ENCODE assay signal across 28 cellular contexts in the genomic region with DNA sequence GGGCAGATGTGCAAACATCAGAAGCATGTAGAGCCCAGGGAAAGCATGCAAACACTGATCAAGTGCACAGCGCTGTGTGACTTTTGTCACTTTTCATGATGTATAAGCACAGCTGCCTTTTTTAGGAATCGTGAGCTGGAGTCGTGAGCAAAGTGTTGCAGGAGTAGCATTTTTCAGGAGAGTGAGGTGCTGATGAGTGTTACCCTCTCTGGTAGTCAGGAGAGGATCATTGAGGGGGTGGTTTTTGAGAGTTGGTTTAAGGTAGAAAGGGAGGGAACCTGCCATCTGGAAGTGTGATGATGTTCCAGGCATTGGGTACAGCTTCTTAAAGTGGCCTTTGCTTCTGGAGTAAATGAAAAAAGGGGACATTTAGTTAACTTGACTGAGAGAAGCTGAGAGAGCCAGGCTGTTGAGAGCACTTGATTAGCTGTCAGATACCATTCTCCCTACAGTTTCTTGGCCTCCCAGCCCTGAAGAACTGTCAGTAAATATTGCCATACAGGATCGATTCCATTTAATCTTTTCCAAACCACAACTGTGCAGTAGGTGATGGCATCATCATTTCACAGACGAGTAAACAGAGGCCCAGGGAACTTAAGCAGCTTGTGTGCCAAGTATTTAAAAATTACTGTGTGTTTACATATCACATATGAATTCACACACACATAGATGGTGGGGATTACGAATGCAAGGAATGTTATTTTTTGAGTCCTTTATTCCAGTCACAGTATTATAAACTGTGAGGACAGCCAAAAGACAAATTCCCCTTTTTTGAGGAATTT.
DNase-seq lines count a peak whose midpoint lies in the region; TF ChIP-seq lines count a peak whose summit lies in the region.
"Had no signal": no experiment of that assay in that cellular context is flagged by ENCODE, and none has a peak within 500 bp of the region (broad histone marks: within the 10 kb centered on the region; RNA-seq: fewer than 3 reads in every experiment).

No MANE protein-coding gene starts in this region.

- no peaks in the 10 kb centered on the region for H3K27me3 ChIP-seq in tibial artery
- H3K27me3 ChIP-seq: adrenal gland, brain microvascular endothelial cell, Peyer's patch, sigmoid colon, SJCRH30, thyroid gland had no signal

- peak overlapping the region; percentile 7 to 64 for H3K27ac ChIP-seq in tibial artery
- H3K27ac ChIP-seq: brain microvascular endothelial cell, left ventricle myocardium inferior, Peyer's patch, sigmoid colon, SJCRH30 had no signal

- peak; percentile 2 for DNase-seq in NCI-H510A treated with DMSO at 0.1 percent for 48 hours (lab: John Stamatoyannopoulos, UW)
- no peak for DNase-seq in NCI-H510A (lab: John Stamatoyannopoulos, UW)
- peak; percentile 15 to 29 for DNase-seq in SHP77 (lab: John Stamatoyannopoulos, UW)
- DNase-seq in kidney tubule cell (ENCODE audit: low spot score), result peak; percentile 33
- DNase-seq in tibial artery, result no peak
- DNase-seq in NCI-H524 treated with DMSO at 0.1 percent for 48 hours (lab: John Stamatoyannopoulos, UW), result no peak
- no peak for DNase-seq in glomerular visceral epithelial cell (ENCODE audit: extremely low spot score)
- DNase-seq in GM20000 (ENCODE audit: low spot score), result no peak
- DNase-seq: activated CD8-positive, alpha-beta memory T cell treated with anti-CD3 and anti-CD28 coated beads, Interleukin-2, amount 50 U/mL, for 48 hours; activated CD8-positive, alpha-beta T cell treated with anti-CD3 and anti-CD28 coated beads for 36 hours; activated naive CD4-positive, alpha-beta T cell treated with anti-CD3 and anti-CD28 coated beads for 36 hours; AML-193; brain microvascular endothelial cell; CD4-positive, CD25-positive, alpha-beta regulatory T cell; effector memory CD4-positive, alpha-beta T cell; glutamatergic neuron; left ventricle myocardium inferior; NCI-H1105; NCI-H524; Peyer's patch; sigmoid colon; SJCRH30; stimulated activated CD4-positive, alpha-beta T cell treated with anti-CD3 and anti-CD28 coated beads, Interleukin-12 subunit alpha, Interleukin-12 subunit beta, amount 100 ng/mL, for 4 hours; stimulated activated CD4-positive, alpha-beta T cell treated with anti-CD3 and anti-CD28 coated beads, Interleukin-4, amount 100 ng/mL, for 1 hour; SW 1271; thyroid gland had no signal

- H3K4me3 ChIP-seq in tibial artery, result no peak overlapping the region
- H3K4me3 ChIP-seq: adrenal gland, GM23338, left ventricle myocardium inferior, Peyer's patch, sigmoid colon, SJCRH30, thyroid gland had no signal

- peaks cover 0 to 20% (median 9%) of the 10 kb centered on the region in 4 donors for H3K4me1 ChIP-seq in tibial artery
- H3K4me1 ChIP-seq: Peyer's patch, SJCRH30 had no signal

- TF ChIP-seq CTCF in tibial artery (IDR thresholded peaks at IDR 0.05) (no peak), GM20000 (IDR thresholded peaks at IDR 0.05; ENCODE audit: extremely low read depth, missing control alignments) (no peak)

- intact Hi-C loops in tibial artery (cut with DNase I; ENCODE audit: low total_unique reads), result no loop called here

- no peaks in the 10 kb centered on the region for H3K36me3 ChIP-seq in tibial artery
- H3K36me3 ChIP-seq: adrenal gland, brain microvascular endothelial cell, left ventricle myocardium inferior, Peyer's patch, sigmoid colon, SJCRH30, thyroid gland had no signal

- no peaks in the 10 kb centered on the region for H3K9me3 ChIP-seq in tibial artery
- H3K9me3 ChIP-seq: adrenal gland, left ventricle myocardium inferior, Peyer's patch, sigmoid colon, SJCRH30, thyroid gland had no signal

Comparison
In these comparisons a context has a peak if more than half of its experiments do, and no peak if none do; other contexts are left out.
1. DNase-seq: peak in NCI-H510A treated with DMSO at 0.1 percent for 48 hours (single experiment), SHP77 (2 of 2) and kidney tubule cell (single experiment); none in NCI-H510A (single experiment), tibial artery (0 of 2), NCI-H524 treated with DMSO at 0.1 percent for 48 hours (single experiment), glomerular visceral epithelial cell (single experiment) and GM20000 (single experiment).